8 cellular contexts compared by ENCODE assay signal in genomic region chr17:3893720-3894116, GRCh38. TPM values are rescaled to one million over a fixed set of nuclear protein-coding genes. Genes with fewer than 3 reads are reported as not detected.
DNase-seq lines count a peak whose midpoint lies in the region; ATAC-seq, FAIRE-seq and TF ChIP-seq lines count a peak whose summit lies in the region.

No MANE protein-coding gene starts in this region.

- TF ChIP-seq CTCF in gastroesophageal sphincter (IDR thresholded peaks at IDR 0.05), result no peak

- ATAC-seq in gastroesophageal sphincter, result no peak
- no peak for ATAC-seq in HG03342 (IDR thresholded peaks at IDR 0.05; ENCODE audit: unreplicated experiment)

- no peak overlapping the region for H3K9ac ChIP-seq in SK-N-MC (ENCODE audit: insufficient read length)

- DNase-seq in GM12891 (ENCODE audit: insufficient read length, low spot score) (no peak), SK-N-MC (ENCODE audit: low read depth, low spot score) (no peak), skeletal muscle cell (ENCODE audit: low read depth) (no peak), NCI-H2081 treated with DMSO at 0.1 percent for 48 hours (lab: John Stamatoyannopoulos, UW) (no peak), middle frontal gyrus (ENCODE audit: extremely low spot score, low spot score) (no peak), NCI-H1048 (lab: John Stamatoyannopoulos, UW) (no peak)

- TF ChIP-seq EP300 in gastroesophageal sphincter (IDR thresholded peaks at IDR 0.05), result no peak

- H3K27ac ChIP-seq in SK-N-MC, result no peak overlapping the region
- H3K27ac ChIP-seq in gastroesophageal sphincter, result peak overlapping the region in 3 of 4 donors; percentile 82 to 91 (median 90)

- H3K9me3 ChIP-seq in SK-N-MC (ENCODE audit: low read depth, low read length) (no peaks in the 10 kb centered on the region), gastroesophageal sphincter (no peaks in the 10 kb centered on the region)

- peaks cover 0 to 77% (median 32%) of the 10 kb centered on the region in 3 donors for H3K4me1 ChIP-seq in gastroesophageal sphincter

- no peak for TF ChIP-seq POLR2A in GM12891 (IDR thresholded peaks at IDR 0.05; ENCODE audit: low read depth, low read length)
- no peak for TF ChIP-seq POLR2A in gastroesophageal sphincter (IDR thresholded peaks at IDR 0.05)

- 74 to 87% methylated on average over 3 to 7 of the region's 7 CpGs for WGBS in gastroesophageal sphincter (ENCODE audit: low coverage in 1 of 2), 2 donors

- peak; percentile 9 for FAIRE-seq in GM12891 (lab: Jason Lieb, UNC)

- H3K36me3 ChIP-seq in SK-N-MC (ENCODE audit: insufficient read depth, low read length) (no peaks in the 10 kb centered on the region), gastroesophageal sphincter (no peaks in the 10 kb centered on the region)

- H3K4me3 ChIP-seq in SK-N-MC (peak overlapping the region; percentile 85; the same call in 1 of the 2 replicates), gastroesophageal sphincter (peak overlapping the region in 1 of 2 donors; percentile 78), skeletal muscle cell (ENCODE audit: low read depth, low read length) (peak overlapping the region; percentile 57)

- no peaks in the 10 kb centered on the region for H3K27me3 ChIP-seq in gastroesophageal sphincter

TF ChIP-seq in GM12891, 5 proteins besides CTCF, POLR2A, EP300 and RAD21:
- no peak for TF ChIP-seq POLR2AphosphoS5 (IDR thresholded peaks at IDR 0.05; ENCODE audit: low read depth, low read length)
- no peak for TF ChIP-seq POU2F2 (IDR thresholded peaks at IDR 0.05; ENCODE audit: low read depth, low read length)
- TF ChIP-seq TAF1 (IDR thresholded peaks at IDR 0.05; ENCODE audit: low read depth, low read length), result no peak
- TF ChIP-seq SPI1 (IDR thresholded peaks at IDR 0.05; ENCODE audit: low read depth, low read length), result no peak
- no peak for TF ChIP-seq PAX5 (IDR thresholded peaks at IDR 0.05; ENCODE audit: insufficient read depth, low read length, severe bottlenecking)

RNA-seq across cellular contexts. Expression of gene CAMKK1, which starts 0.9 kb away (rescaled TPM):
- polyA plus RNA-seq in GM12891 (2012; ENCODE audit: low read depth, missing spikeins), result 0.64 TPM
- 1 to 10 TPM; 3.4 to 7.1 (median 3.8) TPM for total RNA-seq in gastroesophageal sphincter

RNA-seq across cellular contexts. Expression of gene P2RX1, which starts 22.5 kb away (rescaled TPM):
- polyA plus RNA-seq in GM12891 (2012; ENCODE audit: low read depth, missing spikeins), result 1.1 TPM
- total RNA-seq in gastroesophageal sphincter, result 10 to 100 TPM in 1 of 4 donors, 1 to 10 TPM in 3; 1.6 to 11.6 (median 3.2) TPM

RNA-seq across cellular contexts. Expression of gene NCBP3, which starts 47.7 kb away (rescaled TPM):
- polyA plus RNA-seq in GM12891 (2012; ENCODE audit: low read depth, missing spikeins), result 14.4 TPM
- 10 to 100 TPM; 22.2 to 25.7 (median 24.3) TPM for total RNA-seq in gastroesophageal sphincter
